21 cellular contexts compared by ENCODE assay signal in the genomic region with DNA sequence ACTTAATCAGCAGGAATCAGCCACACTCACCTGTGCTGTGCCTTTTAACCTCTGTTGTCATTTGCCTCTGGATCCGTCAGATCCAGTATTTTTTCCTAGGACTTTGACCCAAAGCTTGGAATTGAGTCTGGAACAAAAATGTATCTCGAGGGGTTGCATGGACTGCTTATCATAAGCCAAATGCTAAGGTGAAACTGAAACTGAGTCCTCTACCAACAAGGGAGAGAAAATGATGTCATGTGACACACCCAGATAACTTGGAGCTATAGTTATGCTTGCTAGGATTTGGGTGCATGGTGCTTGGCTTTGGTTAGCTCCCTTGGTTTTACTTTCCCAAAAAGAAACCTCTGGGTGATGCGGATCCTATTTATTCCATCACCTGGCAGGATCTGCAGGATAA.
DNase-seq lines count a peak whose midpoint lies in the region; TF ChIP-seq lines count a peak whose summit lies in the region.
"Had no signal": no experiment of that assay in that cellular context is flagged by ENCODE, and none has a peak within 500 bp of the region (broad histone marks: within the 10 kb centered on the region; RNA-seq: fewer than 3 reads in every experiment).

No MANE protein-coding gene starts in this region.

- no peaks in the 10 kb centered on the region for H3K79me2 ChIP-seq in osteoblast (ENCODE audit: insufficient read depth, low read length)

- H3K36me3 ChIP-seq in mucosa of stomach (ENCODE audit: control insufficient read depth, insufficient read depth, low read length) (no peaks in the 10 kb centered on the region), osteoblast (ENCODE audit: insufficient read depth, low read length) (no peaks in the 10 kb centered on the region)
- H3K36me3 ChIP-seq: BE2C, upper lobe of right lung had no signal

- H3K27me3 ChIP-seq in mucosa of stomach (ENCODE audit: control insufficient read depth, insufficient read depth, low read length), result no peaks in the 10 kb centered on the region
- no peaks in the 10 kb centered on the region for H3K27me3 ChIP-seq in osteoblast (ENCODE audit: insufficient read depth, low read length)
- H3K27me3 ChIP-seq: BE2C, upper lobe of right lung had no signal

- TF ChIP-seq CTCF in epithelial cell of esophagus (IDR thresholded peaks at IDR 0.05; ENCODE audit: insufficient read depth, low read depth, low read length, missing control alignments) (no peak), osteoblast (IDR thresholded peaks at IDR 0.05; ENCODE audit: extremely low read depth, low read depth, low read length) (no peak)

- DNase-seq in DMS79 treated with DMSO at 0.1 percent for 48 hours (lab: John Stamatoyannopoulos, UW) (peak; percentile 11), DMS79 (lab: John Stamatoyannopoulos, UW) (no peak), NCI-H2029 treated with DMSO at 0.1 percent for 48 hours (lab: John Stamatoyannopoulos, UW) (peak; percentile 38), epithelial cell of esophagus (ENCODE audit: low read depth) (peak; percentile 40), osteoblast (ENCODE audit: insufficient read length, low spot score, missing footprints) (no peak), NCI-H2227 treated with DMSO at 0.1 percent for 48 hours (lab: John Stamatoyannopoulos, UW) (no peak), SK-N-DZ (ENCODE audit: low spot score) (no peak)
- DNase-seq: 8988T; activated CD4-positive, alpha-beta T cell treated with anti-CD3 and anti-CD28 coated beads for 4 hours; BE2C; Caco-2; foreskin melanocyte; H9; left cardiac atrium; NCI-H1092; NCI-H748 treated with DMSO at 0.1 percent for 48 hours; psoas muscle; stimulated activated CD4-positive, alpha-beta T cell treated with anti-CD3 and anti-CD28 coated beads, Interleukin-4, amount 100 ng/mL, for 4 hours; upper lobe of right lung had no signal

- H3K4me1 ChIP-seq in mucosa of stomach (ENCODE audit: control insufficient read depth, insufficient read depth, low read length) (no peaks in the 10 kb centered on the region), osteoblast (ENCODE audit: insufficient read depth, low read length) (no peaks in the 10 kb centered on the region)
- H3K4me1 ChIP-seq: BE2C, Caco-2, psoas muscle, upper lobe of right lung had no signal

- H3K4me3 ChIP-seq in epithelial cell of esophagus (ENCODE audit: low read length), result no peak overlapping the region
- no peak overlapping the region for H3K4me3 ChIP-seq in mucosa of stomach (ENCODE audit: low read length)
- no peak overlapping the region for H3K4me3 ChIP-seq in osteoblast (ENCODE audit: insufficient read depth, low read length)
- H3K4me3 ChIP-seq: coronary artery, psoas muscle, upper lobe of right lung had no signal

- H3K9me3 ChIP-seq in mucosa of stomach (ENCODE audit: control insufficient read depth, low read length) (no peaks in the 10 kb centered on the region), osteoblast (ENCODE audit: low read depth, low read length) (peaks cover 6% of the 10 kb centered on the region)
- H3K9me3 ChIP-seq: BE2C, Caco-2, psoas muscle, upper lobe of right lung had no signal

- H3K27ac ChIP-seq in osteoblast (ENCODE audit: low read depth, low read length), result no peak overlapping the region
- H3K27ac ChIP-seq: coronary artery, psoas muscle, upper lobe of right lung had no signal

- H3K4me2 ChIP-seq in osteoblast (ENCODE audit: insufficient read depth, low read length), result no peak overlapping the region

- H2AFZ ChIP-seq in osteoblast (ENCODE audit: low read length), result no peak overlapping the region

- no peaks in the 10 kb centered on the region for H4K20me1 ChIP-seq in osteoblast (ENCODE audit: insufficient read depth, low read length)

- peak overlapping the region; percentile 14 for H3K9ac ChIP-seq in mucosa of stomach (ENCODE audit: low read length)

Comparison
In these comparisons a context has a peak if more than half of its experiments do, and no peak if none do; other contexts are left out.
1. DNase-seq: peak in DMS79 treated with DMSO at 0.1 percent for 48 hours (single experiment), NCI-H2029 treated with DMSO at 0.1 percent for 48 hours (single experiment) and epithelial cell of esophagus (single experiment); none in DMS79 (single experiment), osteoblast (single experiment), NCI-H2227 treated with DMSO at 0.1 percent for 48 hours (single experiment) and SK-N-DZ (single experiment).